12 cellular contexts compared by ENCODE assay signal in genomic region chr7:2106920-2107319, GRCh38.
DNase-seq lines count a peak whose midpoint lies in the region; ATAC-seq, FAIRE-seq and TF ChIP-seq lines count a peak whose summit lies in the region.
"Had no signal": no experiment of that assay in that cellular context is flagged by ENCODE, and none has a peak within 500 bp of the region (broad histone marks: within the 10 kb centered on the region; RNA-seq: fewer than 3 reads in every experiment).

No MANE protein-coding gene starts in this region.

- no peak overlapping the region for H3K4me3 ChIP-seq in BE2C (ENCODE audit: low read depth, low read length)
- no peak overlapping the region for H3K4me3 ChIP-seq in keratinocyte (ENCODE audit: control insufficient read depth in 2 of 3, extremely low read depth in 1 of 3, insufficient read depth in 2 of 3, low read depth in 1 of 3, low read length in 3 of 3)
- H3K4me3 ChIP-seq: SK-N-MC had no signal

- ATAC-seq in GM18511 (IDR thresholded peaks at IDR 0.05; ENCODE audit: unreplicated experiment): no peak
- no peak for ATAC-seq in GM18868 (IDR thresholded peaks at IDR 0.05; ENCODE audit: unreplicated experiment)
- no peak for ATAC-seq in HG03442 (IDR thresholded peaks at IDR 0.05; ENCODE audit: unreplicated experiment)

- peaks cover 4% of the 10 kb centered on the region for H3K79me2 ChIP-seq in keratinocyte (ENCODE audit: control insufficient read depth, insufficient read depth, low read length)

- H3K27me3 ChIP-seq in BE2C (no peaks in the 10 kb centered on the region), keratinocyte (ENCODE audit: control insufficient read depth, extremely low read depth, insufficient read depth, low read length) (no peaks in the 10 kb centered on the region)
- H3K27me3 ChIP-seq: breast epithelium had no signal

- peak; percentile 91 for FAIRE-seq in keratinocyte (lab: Jason Lieb, UNC)

- H3K9ac ChIP-seq in keratinocyte (ENCODE audit: control insufficient read depth, extremely low read depth, insufficient read depth, low read length): no peak overlapping the region

- H4K20me1 ChIP-seq in keratinocyte (ENCODE audit: control insufficient read depth, extremely low read depth, insufficient read depth, low read length): peaks cover 6% of the 10 kb centered on the region

- no peaks in the 10 kb centered on the region for H3K36me3 ChIP-seq in BE2C
- peaks cover 0 to 1% of the 10 kb centered on the region in 2 experiments for H3K36me3 ChIP-seq in keratinocyte (ENCODE audit: control insufficient read depth in 2 of 2, extremely low read depth in 1 of 2, insufficient read depth in 2 of 2, low read length in 2 of 2)
- H3K36me3 ChIP-seq: breast epithelium had no signal

- TF ChIP-seq CTCF in BE2C (IDR thresholded peaks at IDR 0.05; ENCODE audit: low read depth, low read length) (no peak), keratinocyte (optimal IDR thresholded peaks at IDR 0.05 in 1 of 3, IDR thresholded peaks at IDR 0.05 in 1 of 3, conservative IDR thresholded peaks at IDR 0.05 in 1 of 3; ENCODE audit: extremely low read depth in 1 of 3, insufficient read depth in 2 of 3, low read length in 3 of 3) (no peak)

- H3K4me1 ChIP-seq in BE2C (peaks cover 50% of the 10 kb centered on the region), keratinocyte (ENCODE audit: control insufficient read depth, extremely low read depth, insufficient read depth, low read length) (peaks cover 26% of the 10 kb centered on the region)

- H3K27ac ChIP-seq in keratinocyte (ENCODE audit: control insufficient read depth, insufficient read depth, low read length): peak overlapping the region; percentile 22
- H3K27ac ChIP-seq: SK-N-MC had no signal

- DNase-seq in BE2C: peak; percentile 63
- peak; percentile 26 for DNase-seq in HT-29 (ENCODE audit: low spot score)
- DNase-seq in astrocyte of the hippocampus (ENCODE audit: low read depth, low spot score): peak; percentile 63
- DNase-seq in keratinocyte (ENCODE audit: low read depth, low spot score): peak; percentile 79
- DNase-seq in NCI-H2081 (lab: John Stamatoyannopoulos, UW): no peak
- DNase-seq: NCI-H1105; stimulated activated CD4-positive, alpha-beta T cell treated with anti-CD3 and anti-CD28 coated beads, Interleukin-1b, Interleukin-23, amount 100 ng/mL, for 48 hours had no signal

- no peak overlapping the region for H3K4me2 ChIP-seq in keratinocyte (ENCODE audit: control insufficient read depth, extremely low read depth, insufficient read depth, low read depth, low read length)

- H3K9me3 ChIP-seq in BE2C: no peaks in the 10 kb centered on the region
- no peaks in the 10 kb centered on the region for H3K9me3 ChIP-seq in keratinocyte (ENCODE audit: control insufficient read depth, low read depth, low read length)
- H3K9me3 ChIP-seq: breast epithelium had no signal

- dilution Hi-C loops in keratinocyte (cut with MboI; ENCODE audit: extremely low pct_ligation_motif_present, low sequenced_read_pairs): no loop called here

- H3K9me1 ChIP-seq in keratinocyte (ENCODE audit: control insufficient read depth, extremely low read depth, insufficient read depth, low read length): peaks cover 3% of the 10 kb centered on the region

- H2AFZ ChIP-seq in keratinocyte (ENCODE audit: control insufficient read depth, low read length): no peak overlapping the region

Comparison
In these comparisons a context has a peak if more than half of its experiments do, and no peak if none do; other contexts are left out.
1. DNase-seq: peak in BE2C (single experiment), HT-29 (single experiment), astrocyte of the hippocampus (single experiment) and keratinocyte (single experiment); none in NCI-H2081 (0 of 2).